8 cellular contexts compared by ENCODE assay signal in genomic region chr15:72312605-72313447, GRCh38. TPM values are rescaled to one million over a fixed set of nuclear protein-coding genes. Genes with fewer than 3 reads are reported as not detected.
DNase-seq lines count a peak whose midpoint lies in the region; ATAC-seq, FAIRE-seq and TF ChIP-seq lines count a peak whose summit lies in the region.

No MANE protein-coding gene starts in this region.

- H3K4me3 ChIP-seq in A549, result no peak overlapping the region
- H3K4me3 ChIP-seq in gastroesophageal sphincter, result no peak overlapping the region
- H3K4me3 ChIP-seq in parathyroid adenoma (ENCODE audit: low read depth, low read length), result no peak overlapping the region
- no peak overlapping the region for H3K4me3 ChIP-seq in vagina

- H3K36me3 ChIP-seq in gastroesophageal sphincter, result no peaks in the 10 kb centered on the region
- H3K36me3 ChIP-seq in parathyroid adenoma (ENCODE audit: control insufficient read depth, insufficient read depth, low read length), result no peaks in the 10 kb centered on the region
- H3K36me3 ChIP-seq in vagina, result no peaks in the 10 kb centered on the region

- H3K27me3 ChIP-seq in gastroesophageal sphincter (no peaks in the 10 kb centered on the region), parathyroid adenoma (ENCODE audit: control insufficient read depth, insufficient read depth, low read length) (no peaks in the 10 kb centered on the region), vagina (no peaks in the 10 kb centered on the region)

- peaks cover 4% of the 10 kb centered on the region for H3K4me1 Mint-ChIP-seq in activated T-helper 2 cell treated with anti-CD3 and anti-CD28 coated beads, Interferon-gamma antibody, Interleukin-2, Interleukin-4, amounts not matched to agents 10 μg/mL and 5 μg/mL and 100 μg/mL, durations not matched to agents 14 hours and 24 hours and 36 hours (ENCODE audit: low read depth)

- H3K9me3 Mint-ChIP-seq in activated T-helper 2 cell treated with anti-CD3 and anti-CD28 coated beads, Interferon-gamma antibody, Interleukin-2, Interleukin-4, amounts not matched to agents 10 μg/mL and 5 μg/mL and 100 μg/mL, durations not matched to agents 14 hours and 24 hours and 36 hours, result no peaks in the 10 kb centered on the region

- no peak for TF ChIP-seq EP300 in A549 (IDR thresholded peaks at IDR 0.05)
- no peak for TF ChIP-seq EP300 in gastroesophageal sphincter (IDR thresholded peaks at IDR 0.05)

- TF ChIP-seq RAD21 in A549 (conservative IDR thresholded peaks at IDR 0.05 in 1 of 2, IDR thresholded peaks at IDR 0.05 in 1 of 2), result peak; percentile 85 to 91

- no peaks in the 10 kb centered on the region for H3K36me3 Mint-ChIP-seq in activated T-helper 2 cell treated with anti-CD3 and anti-CD28 coated beads, Interferon-gamma antibody, Interleukin-2, Interleukin-4, amounts not matched to agents 10 μg/mL and 5 μg/mL and 100 μg/mL, durations not matched to agents 14 hours and 24 hours and 36 hours (ENCODE audit: low read depth)

- TF ChIP-seq POLR2A in A549 (IDR thresholded peaks at IDR 0.05; ENCODE audit: low read length), result no peak
- TF ChIP-seq POLR2A in gastroesophageal sphincter (IDR thresholded peaks at IDR 0.05), result no peak
- TF ChIP-seq POLR2A in vagina (IDR thresholded peaks at IDR 0.05), result no peak

- 42% methylated on average over 2 of the region's 2 CpGs for WGBS in A549 (ENCODE audit: missing lambda C conversion rate)
- WGBS in gastroesophageal sphincter (ENCODE audit: low coverage in 1 of 2), 2 donors, result 36% methylated on average over 2 of the region's 2 CpGs; no CpG with 5 or more reads in 1 of the 2 donors

- H3K9me3 ChIP-seq in A549 (no peaks in the 10 kb centered on the region), gastroesophageal sphincter (no peaks in the 10 kb centered on the region), parathyroid adenoma (ENCODE audit: control insufficient read depth, low read length) (no peaks in the 10 kb centered on the region), vagina (no peaks in the 10 kb centered on the region)

- FAIRE-seq in A549 (lab: Jason Lieb, UNC) (peak; percentile 99), GM18507 (lab: Jason Lieb, UNC) (peak; percentile 86)

- intact Hi-C loops in activated T-helper 2 cell treated with anti-CD3 and anti-CD28 coated beads, Interferon-gamma antibody, Interleukin-2, Interleukin-4, amounts not matched to agents 10 μg/mL and 5 μg/mL and 100 μg/mL, durations not matched to agents 14 hours and 24 hours and 36 hours (cut with micrococcal nuclease), result loop anchor here (10.0 kb wide), 2 partner anchors 282 to 362 kb away; no protein-coding TSS in a partner anchor
- intact Hi-C loops in vagina (cut with DNase I), result no loop called here

- H3K4me3 Mint-ChIP-seq in activated T-helper 2 cell treated with anti-CD3 and anti-CD28 coated beads, Interferon-gamma antibody, Interleukin-2, Interleukin-4, amounts not matched to agents 10 μg/mL and 5 μg/mL and 100 μg/mL, durations not matched to agents 14 hours and 24 hours and 36 hours (ENCODE audit: low read depth), result no peak overlapping the region

- CTCF ChIA-PET in A549 (lab: Yijun Ruan, JAX) (interaction anchor here (0.6 to 4.4 kb wide), 44 partner anchors 8 to 1149 kb away, joined by 3 to 39 read pairs (median 4); partner anchors contain the start of gene PKM), RWPE1 (lab: Yijun Ruan, JAX) (interaction anchor here (0.5 to 1.5 kb wide), 14 partner anchors 8 to 1479 kb away, joined by 3 to 7 read pairs (median 3); no protein-coding TSS in a partner anchor)

- no peak overlapping the region for H3K27ac Mint-ChIP-seq in activated T-helper 2 cell treated with anti-CD3 and anti-CD28 coated beads, Interferon-gamma antibody, Interleukin-2, Interleukin-4, amounts not matched to agents 10 μg/mL and 5 μg/mL and 100 μg/mL, durations not matched to agents 14 hours and 24 hours and 36 hours

- H3K79me2 ChIP-seq in parathyroid adenoma, result no peaks in the 10 kb centered on the region

- DNase-seq in A549 (ENCODE audit: low read depth in 1 of 2, low spot score in 1 of 2), result peak; percentile 82 to 97
- DNase-seq in GM18507 (ENCODE audit: extremely low spot score, insufficient read length, low read depth), result peak; percentile 64
- DNase-seq in LHCN-M2 (ENCODE audit: low read depth), result peak; percentile 65
- peak; percentile 77 for DNase-seq in RWPE1 (ENCODE audit: low spot score)
- DNase-seq in activated T-helper 2 cell treated with anti-CD3 and anti-CD28 coated beads, Interferon-gamma antibody, Interleukin-2, Interleukin-4, amounts not matched to agents 10 μg/mL and 5 μg/mL and 100 μg/mL, durations not matched to agents 14 hours and 24 hours and 36 hours (ENCODE audit: low spot score), result peak; percentile 46
- peak; percentile 55 to 60 for DNase-seq in vagina (ENCODE audit: extremely low spot score in 2 of 2)

- H3K9ac ChIP-seq in parathyroid adenoma, result no peak overlapping the region

- ATAC-seq in A549 (peak; percentile 89 to 96), gastroesophageal sphincter (peak; percentile 71)

- H3K4me2 ChIP-seq in A549 (no peak overlapping the region), parathyroid adenoma (ENCODE audit: low read length) (no peak overlapping the region)

- TF ChIP-seq CTCF in A549 (IDR thresholded peaks at IDR 0.05), result peak; percentile 85
- peak; percentile 84 for TF ChIP-seq CTCF in RWPE1 (conservative IDR thresholded peaks at IDR 0.05; ENCODE audit: low read depth)
- peak in 3 of 4 experiments; percentile 61 to 68 (median 63) for TF ChIP-seq CTCF in gastroesophageal sphincter (IDR thresholded peaks at IDR 0.05)
- TF ChIP-seq CTCF in parathyroid adenoma (IDR thresholded peaks at IDR 0.05), result peak; percentile 63
- TF ChIP-seq CTCF in vagina (IDR thresholded peaks at IDR 0.05), result peak; percentile 34 to 66 (median 53)

- POLR2A ChIA-PET in A549 (lab: Yijun Ruan, JAX) (interaction anchor here (1.3 kb wide), 1 partner anchor 19 kb away, joined by 3 read pairs; no protein-coding TSS in a partner anchor), RWPE1 (lab: Yijun Ruan, JAX; ENCODE audit: low non-redundant PET) (no interaction called here)

- H2AFZ ChIP-seq in parathyroid adenoma, result no peak overlapping the region

- H3K4me1 ChIP-seq in A549 (no peaks in the 10 kb centered on the region), gastroesophageal sphincter (no peaks in the 10 kb centered on the region), parathyroid adenoma (no peaks in the 10 kb centered on the region), vagina (no peaks in the 10 kb centered on the region)

- no peak overlapping the region for H3K27ac ChIP-seq in A549
- no peak overlapping the region for H3K27ac ChIP-seq in RWPE1
- no peak overlapping the region for H3K27ac ChIP-seq in gastroesophageal sphincter
- no peak overlapping the region for H3K27ac ChIP-seq in parathyroid adenoma
- H3K27ac ChIP-seq in vagina, result no peak overlapping the region

- H3K27me3 Mint-ChIP-seq in activated T-helper 2 cell treated with anti-CD3 and anti-CD28 coated beads, Interferon-gamma antibody, Interleukin-2, Interleukin-4, amounts not matched to agents 10 μg/mL and 5 μg/mL and 100 μg/mL, durations not matched to agents 14 hours and 24 hours and 36 hours (ENCODE audit: low read depth), result peaks cover 2% of the 10 kb centered on the region

TF ChIP-seq in A549, 52 proteins besides CTCF, POLR2A, EP300 and RAD21:
- TF ChIP-seq HOXA7 (CRISPR knock-in tag; IDR thresholded peaks at IDR 0.05) (no peak), CHD2 (IDR thresholded peaks at IDR 0.05; ENCODE audit: low read length, partially characterized antibody) (no peak), RNF2 (IDR thresholded peaks at IDR 0.05; ENCODE audit: borderline replicate concordance, low read depth) (no peak), SMC3 (IDR thresholded peaks at IDR 0.05) (peak; percentile 88), GATA3 (IDR thresholded peaks at IDR 0.05; ENCODE audit: borderline replicate concordance) (no peak), NR3C1 (IDR thresholded peaks at IDR 0.05) (no peak)

RNA-seq across cellular contexts. Expression of gene CELF6, which starts 7.1 kb away (rescaled TPM):
- 0.16 and 0.24 TPM in 2 replicates for polyA plus RNA-seq in A549 (2011; rRNA removed)
- polyA plus RNA-seq in A549 (2012; cell fraction: cytosol; rRNA removed), result 0.08 and 0.09 TPM in 2 replicates
- polyA plus RNA-seq in A549 (2012; cell fraction: nucleus; rRNA removed), result 0.44 and 1.9 TPM in 2 replicates
- polyA plus RNA-seq in A549 (2017; fragmentation: RNase III; extraction: RNeasy Plus Mini Kit Qiagen cat#74134 plus additional on column Dnase treatment), result 0.14 TPM in 1 of 3 replicates, not detected in the others
- 0.08 and 0.19 TPM in 2 replicates for polyA minus RNA-seq in A549 (2011; rRNA and poly(A)+ RNA removed)
- 0.38 and 0.46 TPM in 2 replicates for total RNA-seq in LHCN-M2 (2014; rRNA removed)
- polyA plus RNA-seq in LHCN-M2 (2012), result 0.06 TPM
- 0.16 and 0.30 TPM in 2 replicates for total RNA-seq in activated T-helper 2 cell treated with anti-CD3 and anti-CD28 coated beads, Interferon-gamma antibody, Interleukin-2, Interleukin-4, amounts not matched to agents 10 μg/mL and 5 μg/mL and 100 μg/mL, durations not matched to agents 14 hours and 24 hours and 36 hours
- 1 to 10 TPM in 3 of 4 donors, under 1 TPM in 1; 0.42 to 5.4 (median 2.9) TPM for total RNA-seq in gastroesophageal sphincter
- total RNA-seq in vagina, result 7.1 TPM

RNA-seq across cellular contexts. Expression of gene PARP6, which starts 40.5 kb away (rescaled TPM):
- 167 and 197 TPM in 2 replicates for polyA plus RNA-seq in A549 (2011; rRNA removed)
- polyA plus RNA-seq in A549 (2012; cell fraction: cytosol; rRNA removed), result 106 and 112 TPM in 2 replicates
- 216 and 291 TPM in 2 replicates for polyA plus RNA-seq in A549 (2012; cell fraction: nucleus; rRNA removed)
- polyA plus RNA-seq in A549 (2017; fragmentation: RNase III; extraction: RNeasy Plus Mini Kit Qiagen cat#74134 plus additional on column Dnase treatment), result 70.3 to 83.3 TPM (median 78.0 TPM) in 3 replicates
- 124 and 125 TPM in 2 replicates for polyA minus RNA-seq in A549 (2011; rRNA and poly(A)+ RNA removed)
- 27.8 and 32.5 TPM in 2 replicates for total RNA-seq in LHCN-M2 (2014; rRNA removed)
- polyA plus RNA-seq in LHCN-M2 (2012), result 28.7 TPM
- 65.4 and 73.1 TPM in 2 replicates for total RNA-seq in activated T-helper 2 cell treated with anti-CD3 and anti-CD28 coated beads, Interferon-gamma antibody, Interleukin-2, Interleukin-4, amounts not matched to agents 10 μg/mL and 5 μg/mL and 100 μg/mL, durations not matched to agents 14 hours and 24 hours and 36 hours
- total RNA-seq in gastroesophageal sphincter, result 10 to 100 TPM; 38.2 to 98.7 (median 71.4) TPM
- 62.6 TPM for total RNA-seq in vagina
